In genomic region chr10:106711313-106711906, GRCh38 we compare ENCODE assay signal across 8 cellular contexts.
DNase-seq lines count a peak whose midpoint lies in the region; ATAC-seq and TF ChIP-seq lines count a peak whose summit lies in the region.

No MANE protein-coding gene starts in this region.

- TF ChIP-seq CTCF in OCI-LY3 (IDR thresholded peaks at IDR 0.05; ENCODE audit: low read depth, low read length) (peak; percentile 79), breast epithelium (IDR thresholded peaks at IDR 0.05) (peak in 2 of 3 donors; percentile 25 to 43), sigmoid colon (IDR thresholded peaks at IDR 0.05) (peak in 2 of 4 experiments; percentile 41 to 54)

- no peak overlapping the region for H3K9ac ChIP-seq in OCI-LY3 (ENCODE audit: low read length)

- no peaks in the 10 kb centered on the region for H3K9me3 Mint-ChIP-seq in memory B cell

- no peaks in the 10 kb centered on the region for H3K4me1 Mint-ChIP-seq in memory B cell

- no peaks in the 10 kb centered on the region for H3K79me2 ChIP-seq in OCI-LY3 (ENCODE audit: low read length)

- H3K36me3 ChIP-seq in OCI-LY3 (replicated peaks; ENCODE audit: low read depth, low read length) = no peaks in the 10 kb centered on the region
- no peaks in the 10 kb centered on the region for H3K36me3 ChIP-seq in breast epithelium
- H3K36me3 ChIP-seq in sigmoid colon = no peaks in the 10 kb centered on the region

- peaks cover 4% of the 10 kb centered on the region for H3K27me3 Mint-ChIP-seq in memory B cell

- DNase-seq in Caki2 (ENCODE audit: low read depth) (peak; percentile 12), breast epithelium (ENCODE audit: low spot score in 2 of 2) (no peak), memory B cell (ENCODE audit: low spot score in 2 of 2) (peak; percentile 4 to 23), NCI-H2196 (lab: John Stamatoyannopoulos, UW; ENCODE audit: unreplicated experiment) (no peak), sigmoid colon (no peak)

- H3K9me3 ChIP-seq in OCI-LY3 (ENCODE audit: insufficient read depth, low read length) = no peaks in the 10 kb centered on the region
- no peaks in the 10 kb centered on the region for H3K9me3 ChIP-seq in breast epithelium
- H3K9me3 ChIP-seq in sigmoid colon = no peaks in the 10 kb centered on the region

- H3K27ac ChIP-seq in OCI-LY3 (ENCODE audit: low read length) (no peak overlapping the region), breast epithelium (no peak overlapping the region), sigmoid colon (no peak overlapping the region)

- no peak overlapping the region for H3K4me3 Mint-ChIP-seq in memory B cell

- in situ Hi-C loops in Caki2 (cut with HindIII; ENCODE audit: low pct_unique_long_range_greater_than_20kb, low sequenced_read_pairs) = no loop called here

- no peak overlapping the region for H2AFZ ChIP-seq in OCI-LY3 (ENCODE audit: low read depth, low read length)

- H3K27me3 ChIP-seq in OCI-LY3 (ENCODE audit: low read depth, low read length) (0 out of 2 replicates have a peak, but pooled peaks cover 6% of the 10 kb centered on the region), breast epithelium (no peaks in the 10 kb centered on the region), sigmoid colon (no peaks in the 10 kb centered on the region)

- H3K36me3 Mint-ChIP-seq in memory B cell = no peaks in the 10 kb centered on the region

- H3K4me3 ChIP-seq in OCI-LY3 (ENCODE audit: low read length) (no peak overlapping the region), breast epithelium (no peak overlapping the region), sigmoid colon (no peak overlapping the region)

- intact Hi-C loops in breast epithelium (cut with DNase I; ENCODE audit: low total_unique reads) (no loop called here), sigmoid colon (cut with DNase I) (no loop called here)

- no peak overlapping the region for H3K4me2 ChIP-seq in OCI-LY3 (ENCODE audit: low read length)

- H3K4me1 ChIP-seq in OCI-LY3 (ENCODE audit: low read length) = peaks cover 11% of the 10 kb centered on the region
- H3K4me1 ChIP-seq in breast epithelium = no peaks in the 10 kb centered on the region
- H3K4me1 ChIP-seq in sigmoid colon = peaks cover 0 to 3% (median 0%) of the 10 kb centered on the region in 4 donors

- ATAC-seq in GM18909 (IDR thresholded peaks at IDR 0.05; ENCODE audit: poor library complexity, unreplicated experiment) (peak; percentile 81), HG03060 (IDR thresholded peaks at IDR 0.05; ENCODE audit: low read depth, unreplicated experiment) (peak; percentile 68), memory B cell (ENCODE audit: low read depth) (peak; percentile 43)

- no peak overlapping the region for H3K27ac Mint-ChIP-seq in memory B cell

- H4K20me1 ChIP-seq in OCI-LY3 (ENCODE audit: insufficient read depth, low read length) = no peaks in the 10 kb centered on the region

- TF ChIP-seq POLR2A in breast epithelium (IDR thresholded peaks at IDR 0.05) (no peak), sigmoid colon (IDR thresholded peaks at IDR 0.05) (no peak)

- TF ChIP-seq EP300 in sigmoid colon (IDR thresholded peaks at IDR 0.05) = no peak

- WGBS in sigmoid colon, 2 donors = 71 to 75% methylated on average over 6 of the region's 6 CpGs

Comparison
In these comparisons a context has a peak if more than half of its experiments do, and no peak if none do; other contexts are left out.
1. DNase-seq: peak in Caki2 (single experiment) and memory B cell (2 of 2); none in breast epithelium (0 of 2), NCI-H2196 (single experiment) and sigmoid colon (single experiment).
2. Peak in every context shown above with its lines, with median percentiles within 50 percentile points of each other: ATAC-seq.